Comparison of ENCODE assay signal across 18 cellular contexts in genomic region chr17:4335185-4335584, GRCh38. TPM values are rescaled to one million over a fixed set of nuclear protein-coding genes. Genes with fewer than 3 reads are reported as not detected.
DNase-seq lines count a peak whose midpoint lies in the region; ATAC-seq, FAIRE-seq and TF ChIP-seq lines count a peak whose summit lies in the region.
"Had no signal": no experiment of that assay in that cellular context is flagged by ENCODE, and none has a peak within 500 bp of the region (broad histone marks: within the 10 kb centered on the region; RNA-seq: fewer than 3 reads in every experiment).

No MANE protein-coding gene starts in this region.

- H3K36me3 Mint-ChIP-seq in CD4-positive, CD25-positive, alpha-beta regulatory T cell = no peaks in the 10 kb centered on the region
- peaks cover 0 to 6% (median 4%) of the 10 kb centered on the region in 3 donors for H3K36me3 Mint-ChIP-seq in CD8-positive, alpha-beta memory T cell
- H3K36me3 Mint-ChIP-seq in naive thymus-derived CD4-positive, alpha-beta T cell = peaks cover 0 to 5% (median 4%) of the 10 kb centered on the region in 5 donors

- no peak for TF ChIP-seq POLR2A in GM12892 (IDR thresholded peaks at IDR 0.05; ENCODE audit: low read depth, low read length)

- H3K27ac Mint-ChIP-seq in CD4-positive, CD25-positive, alpha-beta regulatory T cell = peak overlapping the region; percentile 2 to 53 (median 39)
- H3K27ac Mint-ChIP-seq in CD8-positive, alpha-beta memory T cell = peak overlapping the region; percentile 63 to 93 (median 78)
- peak overlapping the region in 8 of 9 donors; percentile 5 to 87 (median 73) for H3K27ac Mint-ChIP-seq in naive thymus-derived CD4-positive, alpha-beta T cell

- no peaks in the 10 kb centered on the region for H3K27me3 ChIP-seq in CD4-positive, CD25-positive, alpha-beta regulatory T cell (ENCODE audit: control insufficient read depth, insufficient read depth, low read length)
- H3K27me3 ChIP-seq in CD8-positive, alpha-beta memory T cell (ENCODE audit: insufficient read depth, low read length, poor library complexity, severe bottlenecking) = no peaks in the 10 kb centered on the region
- no peaks in the 10 kb centered on the region for H3K27me3 ChIP-seq in naive thymus-derived CD4-positive, alpha-beta T cell (ENCODE audit: control insufficient read depth in 2 of 2, insufficient read depth in 2 of 2, low read length in 2 of 2)
- H3K27me3 ChIP-seq in dorsolateral prefrontal cortex = no peaks in the 10 kb centered on the region
- H3K27me3 ChIP-seq: right lobe of liver, SJCRH30, thyroid gland had no signal

- CTCF ChIA-PET in CD8-positive, alpha-beta memory T cell (lab: Charles Lee) = interaction anchor here (1.3 kb wide), 1 partner anchor 31 kb away, joined by 4 read pairs; no protein-coding TSS in a partner anchor
- CTCF ChIA-PET in naive thymus-derived CD4-positive, alpha-beta T cell (lab: Charles Lee) = no interaction called here

- H3K4me1 ChIP-seq in CD4-positive, CD25-positive, alpha-beta regulatory T cell (ENCODE audit: control insufficient read depth, insufficient read depth, low read length, poor library complexity, severe bottlenecking) = peaks cover 25% of the 10 kb centered on the region
- peaks cover 49% of the 10 kb centered on the region for H3K4me1 ChIP-seq in CD8-positive, alpha-beta memory T cell (ENCODE audit: insufficient read depth, low read length)
- peaks cover 7 to 25% of the 10 kb centered on the region in 2 donors for H3K4me1 ChIP-seq in naive thymus-derived CD4-positive, alpha-beta T cell (ENCODE audit: control insufficient read depth in 2 of 2, insufficient read depth in 2 of 2, low read length in 2 of 2)
- H3K4me1 ChIP-seq: right lobe of liver, SJCRH30 had no signal

- POLR2A ChIA-PET in CD8-positive, alpha-beta memory T cell (lab: Charles Lee) = interaction anchor here (0.5 kb wide), 1 partner anchor 31 kb away, joined by 3 read pairs; no protein-coding TSS in a partner anchor
- POLR2A ChIA-PET in naive thymus-derived CD4-positive, alpha-beta T cell (lab: Charles Lee) = interaction anchor here (1.4 kb wide), 1 partner anchor 9 kb away, joined by 7 read pairs; no protein-coding TSS in a partner anchor

- no peaks in the 10 kb centered on the region for H3K27me3 Mint-ChIP-seq in CD4-positive, CD25-positive, alpha-beta regulatory T cell
- H3K27me3 Mint-ChIP-seq in CD8-positive, alpha-beta memory T cell = no peaks in the 10 kb centered on the region
- no peaks in the 10 kb centered on the region for H3K27me3 Mint-ChIP-seq in naive thymus-derived CD4-positive, alpha-beta T cell

- peaks cover 32 to 68% (median 42%) of the 10 kb centered on the region in 4 donors for H3K4me1 Mint-ChIP-seq in CD4-positive, CD25-positive, alpha-beta regulatory T cell
- peaks cover 54 to 84% (median 78%) of the 10 kb centered on the region in 3 donors for H3K4me1 Mint-ChIP-seq in CD8-positive, alpha-beta memory T cell
- H3K4me1 Mint-ChIP-seq in naive thymus-derived CD4-positive, alpha-beta T cell = peaks cover 22 to 83% (median 67%) of the 10 kb centered on the region in 7 donors

- DNase-seq in CD4-positive, CD25-positive, alpha-beta regulatory T cell = peak in 1 of 3 donors; percentile 5
- DNase-seq in CD8-positive, alpha-beta memory T cell = peak in 1 of 5 donors; percentile 10
- peak in 1 of 9 donors; percentile 7 for DNase-seq in naive thymus-derived CD4-positive, alpha-beta T cell
- no peak for DNase-seq in NCI-H345 treated with DMSO at 0.1 percent for 48 hours (lab: John Stamatoyannopoulos, UW; ENCODE audit: unreplicated experiment)
- DNase-seq in dorsolateral prefrontal cortex = no peak
- no peak for DNase-seq in GM12892 (ENCODE audit: insufficient read length)
- DNase-seq: DMS79, hypothalamus, NCI-H1930, NCI-H510A treated with DMSO at 0.1 percent for 48 hours, nucleus accumbens, OCI-M1, right lobe of liver, SJCRH30, thyroid gland had no signal

- peak overlapping the region; percentile 42 for H3K27ac ChIP-seq in CD4-positive, CD25-positive, alpha-beta regulatory T cell (ENCODE audit: insufficient read depth, low read length, poor library complexity, severe bottlenecking)
- H3K27ac ChIP-seq in CD8-positive, alpha-beta memory T cell (ENCODE audit: low read depth, low read length) = no peak overlapping the region
- H3K27ac ChIP-seq in VCaP = peak overlapping the region; percentile 70
- H3K27ac ChIP-seq in naive thymus-derived CD4-positive, alpha-beta T cell (ENCODE audit: low read depth, low read length) = peak overlapping the region; percentile 19
- peak overlapping the region in 8 of 59 donors; percentile 0 to 35 (median 21) for H3K27ac ChIP-seq in dorsolateral prefrontal cortex
- H3K27ac ChIP-seq: right lobe of liver, SJCRH30, thyroid gland had no signal

- no peaks in the 10 kb centered on the region for H3K36me3 ChIP-seq in CD4-positive, CD25-positive, alpha-beta regulatory T cell (ENCODE audit: control insufficient read depth, insufficient read depth, low read length)
- H3K36me3 ChIP-seq in CD8-positive, alpha-beta memory T cell (ENCODE audit: insufficient read depth, low read length) = no peaks in the 10 kb centered on the region
- no peaks in the 10 kb centered on the region for H3K36me3 ChIP-seq in naive thymus-derived CD4-positive, alpha-beta T cell (ENCODE audit: control insufficient read depth in 2 of 3, insufficient read depth in 3 of 3, low read length in 3 of 3)
- H3K36me3 ChIP-seq: right lobe of liver, SJCRH30, thyroid gland had no signal

- FAIRE-seq in GM12892 (lab: Jason Lieb, UNC) = no peak
- FAIRE-seq: TTC549 had no signal

- no peak for TF ChIP-seq CTCF in VCaP (conservative IDR thresholded peaks at IDR 0.05)
- TF ChIP-seq CTCF in dorsolateral prefrontal cortex (IDR thresholded peaks at IDR 0.05 in 54 of 56, conservative IDR thresholded peaks at IDR 0.05 in 2 of 56; ENCODE audit: low read depth in 1 of 56, partially characterized antibody in 56 of 56) = no peak

- ATAC-seq in CD4-positive, CD25-positive, alpha-beta regulatory T cell (ENCODE audit: low read depth in 2 of 2) = no peak
- peak; percentile 52 for ATAC-seq in naive thymus-derived CD4-positive, alpha-beta T cell
- ATAC-seq in HG02610 (IDR thresholded peaks at IDR 0.05; ENCODE audit: unreplicated experiment) = no peak
- ATAC-seq: right lobe of liver had no signal

- peak overlapping the region in 3 of 4 donors; percentile 57 to 67 (median 60) for H3K4me3 Mint-ChIP-seq in CD4-positive, CD25-positive, alpha-beta regulatory T cell
- H3K4me3 Mint-ChIP-seq in CD8-positive, alpha-beta memory T cell = peak overlapping the region in 6 of 7 donors; percentile 11 to 60 (median 38)
- peak overlapping the region in 9 of 10 donors; percentile 36 to 83 (median 59) for H3K4me3 Mint-ChIP-seq in naive thymus-derived CD4-positive, alpha-beta T cell

- no peaks in the 10 kb centered on the region for H3K9me3 ChIP-seq in CD4-positive, CD25-positive, alpha-beta regulatory T cell (ENCODE audit: control insufficient read depth in 2 of 2, low read length in 2 of 2)
- no peaks in the 10 kb centered on the region for H3K9me3 ChIP-seq in CD8-positive, alpha-beta memory T cell (ENCODE audit: low read length)
- no peaks in the 10 kb centered on the region for H3K9me3 ChIP-seq in naive thymus-derived CD4-positive, alpha-beta T cell (ENCODE audit: control insufficient read depth in 2 of 3, low read length in 3 of 3)
- H3K9me3 ChIP-seq: right lobe of liver, SJCRH30, thyroid gland had no signal

- intact Hi-C loops in naive thymus-derived CD4-positive, alpha-beta T cell (cut with micrococcal nuclease) = no loop called here
- intact Hi-C loops in dorsolateral prefrontal cortex (cut with DNase I) = no loop called here

- H3K9me3 Mint-ChIP-seq in CD4-positive, CD25-positive, alpha-beta regulatory T cell = no peaks in the 10 kb centered on the region
- no peaks in the 10 kb centered on the region for H3K9me3 Mint-ChIP-seq in CD8-positive, alpha-beta memory T cell
- H3K9me3 Mint-ChIP-seq in naive thymus-derived CD4-positive, alpha-beta T cell = no peaks in the 10 kb centered on the region

- H3K4me3 ChIP-seq in CD4-positive, CD25-positive, alpha-beta regulatory T cell (ENCODE audit: low read depth, low read length) = peak overlapping the region; percentile 60
- H3K4me3 ChIP-seq in CD8-positive, alpha-beta memory T cell (ENCODE audit: low read length) = no peak overlapping the region
- no peak overlapping the region for H3K4me3 ChIP-seq in naive thymus-derived CD4-positive, alpha-beta T cell (ENCODE audit: low read length)
- no peak overlapping the region for H3K4me3 ChIP-seq in dorsolateral prefrontal cortex
- H3K4me3 ChIP-seq: right lobe of liver, SJCRH30, thyroid gland had no signal

RNA-seq across cellular contexts. Expression of gene UBE2G1, which starts 31.3 kb away (rescaled TPM):
- 67.9 TPM for total RNA-seq in CD4-positive, CD25-positive, alpha-beta regulatory T cell
- polyA plus RNA-seq in CD4-positive, CD25-positive, alpha-beta regulatory T cell = 10 to 100 TPM; 55.0 to 66.7 (median 58.7) TPM
- 10 to 100 TPM; 54.9 to 68.0 TPM for total RNA-seq in CD8-positive, alpha-beta memory T cell
- polyA plus RNA-seq in CD8-positive, alpha-beta memory T cell = 66.6 TPM
- total RNA-seq in naive thymus-derived CD4-positive, alpha-beta T cell = 10 to 100 TPM; 50.1 to 63.7 (median 56.6) TPM
- 10 to 100 TPM; 55.1 to 68.9 TPM for polyA plus RNA-seq in naive thymus-derived CD4-positive, alpha-beta T cell
- 10 to 100 TPM; 43.4 to 73.4 (median 57.3) TPM for total RNA-seq in dorsolateral prefrontal cortex
- polyA plus RNA-seq in GM12892 (2012; ENCODE audit: missing spikeins) = 39.7 TPM
